In genomic region chr3:16707260-16707659, GRCh38 we compare ENCODE assay signal across 8 cellular contexts.
"Had no signal": no experiment of that assay in that cellular context is flagged by ENCODE, and none has a peak within 500 bp of the region (broad histone marks: within the 10 kb centered on the region; RNA-seq: fewer than 3 reads in every experiment).

No MANE protein-coding gene starts in this region.

- H3K27ac ChIP-seq: HL-60 had no signal

- H3K36me3 Mint-ChIP-seq: IgD-negative memory B cell had no signal

- FAIRE-seq: H54, HepG2 had no signal

- H3K27ac Mint-ChIP-seq: H9, IgD-negative memory B cell had no signal

- H3K4me3 Mint-ChIP-seq: H9, IgD-negative memory B cell had no signal

- DNase-seq: GOT3, H9, HCEC 1CT, KG1 had no signal

- ATAC-seq: HepG2 had no signal

- H3K4me1 Mint-ChIP-seq: IgD-negative memory B cell had no signal
